In the genomic region with DNA sequence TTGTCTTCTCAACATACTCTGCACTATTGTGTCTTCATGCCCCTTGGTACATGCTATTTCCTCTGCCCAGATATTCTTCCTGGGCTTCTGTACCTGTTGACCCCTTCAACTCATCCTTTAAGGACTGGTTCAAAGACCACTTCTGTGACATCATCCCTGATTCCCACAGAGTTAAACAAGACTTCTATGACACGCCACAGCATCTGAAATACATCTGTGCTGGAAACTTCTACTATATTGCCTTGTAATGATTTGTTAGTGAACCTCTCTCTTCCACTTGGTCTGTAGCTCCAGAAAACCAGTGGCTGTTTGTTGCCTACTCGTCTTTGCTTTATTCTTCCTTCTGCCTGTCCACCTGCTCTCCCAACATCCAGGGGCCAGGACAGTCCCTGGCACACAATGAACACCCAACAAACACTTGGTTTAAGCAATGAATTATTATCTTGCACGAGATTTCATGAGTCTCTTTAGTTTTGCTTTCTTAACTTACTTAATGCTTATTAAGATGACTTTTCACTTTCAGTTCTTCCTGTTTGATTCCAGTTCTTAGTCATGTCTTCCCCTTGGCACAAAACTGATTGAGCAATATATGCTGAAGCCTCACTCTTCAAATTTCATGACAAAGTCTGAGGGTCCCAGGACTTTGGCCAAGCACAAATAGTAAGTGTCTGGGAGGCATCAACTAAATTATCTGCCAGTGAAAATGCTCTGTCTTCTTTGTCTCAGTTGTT, we compare ENCODE assay signal across 9 cellular contexts.
DNase-seq lines count a peak whose midpoint lies in the region; ATAC-seq and FAIRE-seq lines count a peak whose summit lies in the region.
"Had no signal": no experiment of that assay in that cellular context is flagged by ENCODE, and none has a peak within 500 bp of the region (broad histone marks: within the 10 kb centered on the region; RNA-seq: fewer than 3 reads in every experiment).

No MANE protein-coding gene starts in this region.

- H3K4me1 ChIP-seq in skeletal muscle tissue (ENCODE audit: control insufficient read depth in 3 of 3, insufficient read depth in 3 of 3, low read length in 3 of 3) (no peaks in the 10 kb centered on the region), small intestine (ENCODE audit: control insufficient read depth in 2 of 2, insufficient read depth in 1 of 2, low read depth in 1 of 2, low read length in 1 of 2) (no peaks in the 10 kb centered on the region)

- H3K9ac ChIP-seq in skeletal muscle tissue (ENCODE audit: low read depth in 1 of 3, low read length in 3 of 3): no peak overlapping the region

- H3K9me3 ChIP-seq in skeletal muscle tissue (ENCODE audit: control insufficient read depth in 3 of 3, low read length in 3 of 3) (no peaks in the 10 kb centered on the region), small intestine (ENCODE audit: control insufficient read depth, low read depth) (no peaks in the 10 kb centered on the region)

- DNase-seq in small intestine (no peak), foreskin melanocyte (no peak), NCI-H1436 (lab: John Stamatoyannopoulos, UW) (no peak)
- no peak for DNase-seq in activated naive CD4-positive, alpha-beta T cell treated with Interleukin-2 at 50 U/mL for 16 hours

- H3K27me3 ChIP-seq in skeletal muscle tissue (ENCODE audit: control insufficient read depth in 3 of 3, insufficient read depth in 3 of 3, low read length in 3 of 3) (no peaks in the 10 kb centered on the region), small intestine (ENCODE audit: control insufficient read depth in 2 of 2, insufficient read depth in 2 of 2, low read length in 2 of 2) (no peaks in the 10 kb centered on the region)

- H3K27ac ChIP-seq in angular gyrus (ENCODE audit: low read depth, low read length) (peak overlapping the region; percentile 41), skeletal muscle tissue (ENCODE audit: low read depth, low read length) (peak overlapping the region; percentile 49), small intestine (ENCODE audit: low read depth in 1 of 2, low read length in 1 of 2) (no peak overlapping the region)
- H3K27ac ChIP-seq: VCaP had no signal

- ATAC-seq in GM19438 (IDR thresholded peaks at IDR 0.05; ENCODE audit: low read depth, unreplicated experiment) (peak; percentile 97), HG03095 (IDR thresholded peaks at IDR 0.05; ENCODE audit: unreplicated experiment) (peak; percentile 91)

- H3K36me3 ChIP-seq in skeletal muscle tissue (ENCODE audit: control insufficient read depth in 3 of 3, insufficient read depth in 3 of 3, low read length in 3 of 3) (no peaks in the 10 kb centered on the region), small intestine (ENCODE audit: control insufficient read depth in 2 of 2, insufficient read depth in 2 of 2, low read length in 2 of 2) (no peaks in the 10 kb centered on the region)

- FAIRE-seq in small intestine (lab: Jason Lieb, UNC): no peak

- 49 to 63% (median 52%) methylated on average over 3 of the region's 3 CpGs for WGBS in small intestine, 3 donors

- peak overlapping the region; percentile 8 to 52 (median 49) for H3K4me3 ChIP-seq in skeletal muscle tissue (ENCODE audit: low read length in 3 of 3)
- no peak overlapping the region for H3K4me3 ChIP-seq in small intestine (ENCODE audit: low read depth in 1 of 2, low read length in 2 of 2)

Comparison
In these comparisons a context has a peak if more than half of its experiments do, and no peak if none do; other contexts are left out.
1. H3K27ac ChIP-seq: peak in angular gyrus (single experiment) and skeletal muscle tissue (single experiment); none in small intestine (0 of 2).
2. H3K4me3 ChIP-seq: peak in skeletal muscle tissue (3 of 3); none in small intestine (0 of 2).